ENCODE assay signal across 23 cellular contexts in the genomic region with DNA sequence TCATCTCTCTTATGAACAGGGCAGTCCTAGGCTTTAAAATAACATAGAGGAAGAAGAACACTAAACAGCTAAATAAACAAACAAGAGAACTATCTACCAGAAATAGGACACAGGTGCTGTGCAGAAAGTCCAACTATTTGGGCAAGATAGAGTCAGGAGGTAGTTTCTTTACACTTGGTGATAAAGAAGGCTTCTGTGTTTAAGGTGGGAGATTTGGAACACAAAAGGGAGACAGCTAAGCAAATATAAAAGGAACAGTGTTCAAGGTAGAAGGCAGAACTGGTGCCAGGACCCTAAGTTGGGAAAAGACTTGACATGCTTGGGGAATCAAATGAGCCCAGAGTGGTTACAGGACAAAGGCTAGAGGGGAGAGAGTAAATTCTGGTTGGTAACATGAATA.
"Had no signal": no experiment of that assay in that cellular context is flagged by ENCODE, and none has a peak within 500 bp of the region (broad histone marks: within the 10 kb centered on the region; RNA-seq: fewer than 3 reads in every experiment).

No MANE protein-coding gene starts in this region.

- DNase-seq: activated CD4-positive, alpha-beta memory T cell treated with anti-CD3 and anti-CD28 coated beads, Interleukin-2, amount 10 ng/mL, durations not matched to agents 7 days and 5 days; activated CD4-positive, alpha-beta T cell treated with anti-CD3 and anti-CD28 coated beads, Interleukin-2, amount 10 ng/mL, durations not matched to agents 7 days and 5 days; activated CD4-positive, CD25-positive, alpha-beta regulatory T cell; activated CD8-positive, alpha-beta memory T cell treated with anti-CD3 and anti-CD28 coated beads, Interleukin-2, amount 50 U/mL, for 48 hours; activated naive CD4-positive, alpha-beta T cell; activated naive CD8-positive, alpha-beta T cell treated with anti-CD3 and anti-CD28 coated beads, Interleukin-2, amount 50 U/mL, for 24 hours; activated T-cell treated with anti-CD3 and anti-CD28 coated beads, Interleukin-2, amount 50 U/mL, for 1 hour; amniotic stem cell; central memory CD4-positive, alpha-beta T cell; Kasumi-1; NCI-H1048; NCI-H1436 treated with DMSO at 0.1 percent for 48 hours; NCI-H187; NCI-H446; NCI-H524; SIG-M5; T-cell; T-helper 2 cell; T1000 had no signal

- H3K9me3 Mint-ChIP-seq: activated CD4-positive, alpha-beta memory T cell treated with anti-CD3 and anti-CD28 coated beads, Interleukin-2, amount 10 ng/mL, durations not matched to agents 7 days and 5 days; activated CD4-positive, alpha-beta T cell treated with anti-CD3 and anti-CD28 coated beads, Interleukin-2, amount 10 ng/mL, durations not matched to agents 7 days and 5 days had no signal

- H3K9me3 ChIP-seq: ascending aorta, body of pancreas had no signal

- ATAC-seq: activated naive CD8-positive, alpha-beta T cell treated with anti-CD3 and anti-CD28 coated beads, Interleukin-2, amount 50 U/mL, for 24 hours; body of pancreas; K562; T-cell had no signal

- H3K4me1 ChIP-seq: ascending aorta had no signal

- H3K27me3 Mint-ChIP-seq: activated CD4-positive, alpha-beta memory T cell treated with anti-CD3 and anti-CD28 coated beads, Interleukin-2, amount 10 ng/mL, durations not matched to agents 7 days and 5 days; activated naive CD4-positive, alpha-beta T cell treated with anti-CD3 and anti-CD28 coated beads, Interleukin-2, amount 50 U/mL, for 24 hours; activated naive CD8-positive, alpha-beta T cell treated with anti-CD3 and anti-CD28 coated beads, Interleukin-2, amount 50 U/mL, for 24 hours had no signal

- H3K4me3 Mint-ChIP-seq: activated CD4-positive, alpha-beta memory T cell treated with anti-CD3 and anti-CD28 coated beads, Interleukin-2, amount 10 ng/mL, durations not matched to agents 7 days and 5 days; activated CD4-positive, alpha-beta T cell treated with anti-CD3 and anti-CD28 coated beads, Interleukin-2, amount 10 ng/mL, durations not matched to agents 7 days and 5 days; activated naive CD4-positive, alpha-beta T cell treated with anti-CD3 and anti-CD28 coated beads, Interleukin-2, amount 50 U/mL, for 24 hours; activated naive CD8-positive, alpha-beta T cell treated with anti-CD3 and anti-CD28 coated beads, Interleukin-2, amount 50 U/mL, for 24 hours; T-cell had no signal

- H3K36me3 Mint-ChIP-seq: activated naive CD4-positive, alpha-beta T cell treated with anti-CD3 and anti-CD28 coated beads, Interleukin-2, amount 50 U/mL, for 24 hours; T-cell had no signal

- H3K27me3 ChIP-seq: ascending aorta, body of pancreas had no signal

- H3K27ac ChIP-seq: ascending aorta, body of pancreas had no signal

- H3K27ac Mint-ChIP-seq: activated CD4-positive, alpha-beta memory T cell treated with anti-CD3 and anti-CD28 coated beads, Interleukin-2, amount 10 ng/mL, durations not matched to agents 7 days and 5 days; activated CD4-positive, alpha-beta T cell treated with anti-CD3 and anti-CD28 coated beads, Interleukin-2, amount 10 ng/mL, durations not matched to agents 7 days and 5 days; activated naive CD4-positive, alpha-beta T cell treated with anti-CD3 and anti-CD28 coated beads, Interleukin-2, amount 50 U/mL, for 24 hours; activated naive CD8-positive, alpha-beta T cell treated with anti-CD3 and anti-CD28 coated beads, Interleukin-2, amount 50 U/mL, for 24 hours; T-cell had no signal

- H3K36me3 ChIP-seq: ascending aorta had no signal

- H3K4me1 Mint-ChIP-seq: activated CD4-positive, alpha-beta memory T cell treated with anti-CD3 and anti-CD28 coated beads, Interleukin-2, amount 10 ng/mL, durations not matched to agents 7 days and 5 days; activated CD4-positive, alpha-beta T cell treated with anti-CD3 and anti-CD28 coated beads, Interleukin-2, amount 10 ng/mL, durations not matched to agents 7 days and 5 days had no signal

- H3K4me3 ChIP-seq: ascending aorta, body of pancreas, K562 had no signal
